ENCODE assay signal across 15 cellular contexts in the genomic region with DNA sequence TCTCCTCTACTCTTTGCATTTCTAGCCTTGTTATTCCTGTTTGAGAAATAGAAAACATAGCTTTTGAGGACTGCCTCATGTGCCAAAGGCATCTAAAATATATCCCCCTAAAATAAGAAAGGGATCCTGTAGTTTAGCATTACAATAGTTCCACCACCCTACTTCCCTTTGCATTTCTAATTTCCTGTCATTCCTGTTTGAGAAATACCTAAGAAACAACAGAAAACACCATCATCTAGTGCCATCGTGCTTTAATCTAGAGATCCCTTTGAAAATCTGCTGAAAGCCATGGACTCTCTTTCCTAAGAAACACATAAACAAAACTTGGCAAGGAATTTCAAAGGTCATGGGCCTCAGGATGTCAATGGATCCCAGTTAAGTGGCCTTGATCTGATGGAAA. TPM values are rescaled to one million over a fixed set of nuclear protein-coding genes. Genes with fewer than 3 reads are reported as not detected.
"Had no signal": no experiment of that assay in that cellular context is flagged by ENCODE, and none has a peak within 500 bp of the region (broad histone marks: within the 10 kb centered on the region; RNA-seq: fewer than 3 reads in every experiment).

No MANE protein-coding gene starts in this region.

- H3K27ac ChIP-seq: ascending aorta, esophagus muscularis mucosa, upper lobe of left lung had no signal

- H3K4me3 ChIP-seq: ascending aorta, esophagus muscularis mucosa, upper lobe of left lung had no signal

- H3K9me3 ChIP-seq: ascending aorta, esophagus muscularis mucosa had no signal

- ATAC-seq: sciatic nerve; stimulated activated naive CD8-positive, alpha-beta T cell treated with anti-CD3 and anti-CD28 coated beads, Interleukin-15, amount 100 ng/mL, for 72 hours had no signal

- H3K4me3 Mint-ChIP-seq: stimulated activated naive CD8-positive, alpha-beta T cell treated with anti-CD3 and anti-CD28 coated beads, Interleukin-15, amount 100 ng/mL, for 72 hours had no signal

- H3K9me3 Mint-ChIP-seq: stimulated activated naive CD8-positive, alpha-beta T cell treated with anti-CD3 and anti-CD28 coated beads, Interleukin-15, amount 100 ng/mL, for 72 hours had no signal

- H3K27me3 Mint-ChIP-seq: stimulated activated naive CD8-positive, alpha-beta T cell treated with anti-CD3 and anti-CD28 coated beads, Interleukin-15, amount 100 ng/mL, for 72 hours had no signal

- DNase-seq: activated CD4-positive, alpha-beta T cell treated with anti-CD3 and anti-CD28 coated beads for 1 hour; activated CD4-positive, alpha-beta T cell treated with anti-CD3 and anti-CD28 coated beads, Interleukin-2, amount 50 U/mL, for 48 hours; activated gamma-delta T cell; activated T-cell treated with anti-CD3 and anti-CD28 coated beads, Interleukin-2, amount 50 U/mL, for 1 hour; hippocampal formation; mesendoderm; stimulated activated naive CD8-positive, alpha-beta T cell treated with anti-CD3 and anti-CD28 coated beads, Interleukin-15, amount 100 ng/mL, for 72 hours; T-helper 1 cell; upper lobe of left lung had no signal

- H3K27ac Mint-ChIP-seq: stimulated activated naive CD8-positive, alpha-beta T cell treated with anti-CD3 and anti-CD28 coated beads, Interleukin-15, amount 100 ng/mL, for 72 hours had no signal

- H3K27me3 ChIP-seq: ascending aorta, esophagus muscularis mucosa, upper lobe of left lung had no signal

RNA-seq across cellular contexts. Expression of a gene that starts 29.2 kb away (rescaled TPM):
- total RNA-seq: osteocyte, pulmonary artery endothelial cell had no signal
- polyA plus RNA-seq: neural cell had no signal
